Comparison of ENCODE assay signal across 8 cellular contexts in the genomic region with DNA sequence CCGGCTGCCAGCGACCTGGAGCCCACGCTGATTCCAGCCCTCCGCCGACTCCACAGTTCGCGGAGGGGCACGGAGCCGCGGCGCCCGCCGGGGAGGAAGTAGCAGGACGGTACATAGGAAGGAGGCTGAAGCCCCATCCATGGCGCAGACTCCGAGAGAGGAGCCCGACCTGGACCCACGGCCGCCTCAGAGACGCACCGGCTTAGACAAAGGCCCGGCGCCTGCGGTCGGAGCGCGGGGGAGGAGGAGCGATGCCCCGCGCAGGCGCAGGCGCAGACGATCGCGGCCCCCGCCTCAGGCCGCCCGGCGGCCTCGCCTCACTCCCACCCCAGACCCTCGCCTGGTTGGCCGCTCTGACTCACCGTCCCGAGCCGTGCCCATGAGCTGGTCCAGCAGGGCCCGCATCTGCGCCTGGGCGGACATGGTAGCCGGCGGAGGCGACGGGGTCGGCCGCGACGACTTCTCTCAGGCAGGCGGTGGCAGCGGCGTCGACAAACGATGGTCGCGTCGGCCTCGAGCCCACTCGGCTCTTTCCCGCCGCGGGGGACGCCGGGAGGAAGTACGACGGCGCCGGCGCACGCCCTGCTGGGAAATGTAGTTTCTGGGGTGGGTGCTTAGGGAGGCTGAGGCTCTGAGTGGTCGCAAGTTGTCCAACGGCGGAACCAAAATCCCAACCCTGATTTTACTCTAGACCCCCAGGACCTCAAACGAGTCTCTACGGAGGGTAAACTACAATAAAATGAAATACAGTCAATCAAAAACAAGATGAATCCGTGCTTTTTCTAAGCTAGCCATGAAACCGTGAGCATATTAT. TPM values are rescaled to one million over a fixed set of nuclear protein-coding genes. Genes with fewer than 3 reads are reported as not detected.
DNase-seq lines count a peak whose midpoint lies in the region; ATAC-seq and TF ChIP-seq lines count a peak whose summit lies in the region.

A gene with protein sequence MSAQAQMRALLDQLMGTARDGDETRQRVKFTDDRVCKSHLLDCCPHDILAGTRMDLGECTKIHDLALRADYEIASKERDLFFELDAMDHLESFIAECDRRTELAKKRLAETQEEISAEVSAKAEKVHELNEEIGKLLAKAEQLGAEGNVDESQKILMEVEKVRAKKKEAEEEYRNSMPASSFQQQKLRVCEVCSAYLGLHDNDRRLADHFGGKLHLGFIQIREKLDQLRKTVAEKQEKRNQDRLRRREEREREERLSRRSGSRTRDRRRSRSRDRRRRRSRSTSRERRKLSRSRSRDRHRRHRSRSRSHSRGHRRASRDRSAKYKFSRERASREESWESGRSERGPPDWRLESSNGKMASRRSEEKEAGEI (minus strand): TSS at position 533 of the 814 bp plus-strand sequence. CDS start 110 bp downstream, at position 423.

- H3K36me3 ChIP-seq in kidney epithelial cell (ENCODE audit: control insufficient read depth, insufficient read depth, low read length) = peaks cover 1% of the 10 kb centered on the region

- peak within 1 kb of the TSS; percentile 92 for H3K4me3 Mint-ChIP-seq in activated CD4-positive, alpha-beta T cell treated with anti-CD3 and anti-CD28 coated beads for 36 hours
- H3K4me3 Mint-ChIP-seq in chondrocyte (ENCODE audit: unreplicated experiment) = peak within 1 kb of the TSS; percentile 89

- CTCF ChIA-PET in activated CD4-positive, alpha-beta T cell treated with anti-CD3 and anti-CD28 coated beads for 36 hours (lab: Charles Lee) = interaction anchor here (0.7 to 2.2 kb wide), 4 partner anchors 10 to 132 kb away, joined by 3 to 9 read pairs (median 6); a partner anchor contains a TSS

- DNase-seq in AG10803 (ENCODE audit: low read depth) (peak; percentile 80), NCI-H460 (ENCODE audit: extremely low read depth, low read depth) (peak; percentile 82), chondrocyte (ENCODE audit: low spot score) (peak; percentile 94), kidney epithelial cell (ENCODE audit: low read depth) (peak; percentile 39)
- DNase-seq in activated CD4-positive, alpha-beta T cell treated with anti-CD3 and anti-CD28 coated beads for 36 hours = peak; percentile 93
- DNase-seq in stimulated activated CD4-positive, alpha-beta T cell treated with anti-CD3 and anti-CD28 coated beads, Interleukin-15, amount 100 ng/mL, for 48 hours (ENCODE audit: low read depth in 2 of 2) = peak; percentile 75 to 84

- ATAC-seq in GM19043 (IDR thresholded peaks at IDR 0.05; ENCODE audit: low read depth, unreplicated experiment) = peak; percentile 80
- ATAC-seq in HG03378 (IDR thresholded peaks at IDR 0.05; ENCODE audit: unreplicated experiment) = peak; percentile 60
- peak; percentile 90 for ATAC-seq in activated CD4-positive, alpha-beta T cell treated with anti-CD3 and anti-CD28 coated beads for 36 hours

- TF ChIP-seq CTCF in AG10803 (conservative IDR thresholded peaks at IDR 0.05; ENCODE audit: low read length) (no peak), chondrocyte (IDR thresholded peaks at IDR 0.05) (no peak), kidney epithelial cell (IDR thresholded peaks at IDR 0.05; ENCODE audit: insufficient read depth, low read length, poor library complexity, severe bottlenecking) (no peak)

- peak within 1 kb of the TSS; percentile 93 for H3K4me3 ChIP-seq in AG10803 (ENCODE audit: low read length)
- H3K4me3 ChIP-seq in kidney epithelial cell (ENCODE audit: low read depth, low read length) = peak within 1 kb of the TSS; percentile 98

- peaks cover 27% of the 10 kb centered on the region for H3K36me3 Mint-ChIP-seq in activated CD4-positive, alpha-beta T cell treated with anti-CD3 and anti-CD28 coated beads for 36 hours (ENCODE audit: low read depth)
- H3K36me3 Mint-ChIP-seq in chondrocyte (ENCODE audit: low read depth) = peaks cover 8% of the 10 kb centered on the region

- no peaks in the 10 kb centered on the region for H3K27me3 ChIP-seq in kidney epithelial cell (ENCODE audit: control insufficient read depth, insufficient read depth, low read length)

- intact Hi-C loops in activated CD4-positive, alpha-beta T cell treated with anti-CD3 and anti-CD28 coated beads for 36 hours (cut with DNase I, micrococcal nuclease) = loop anchor here (1.0 to 5.0 kb wide), 9 partner anchors 23 to 407 kb away; a partner anchor contains a TSS

- POLR2A ChIA-PET in activated CD4-positive, alpha-beta T cell treated with anti-CD3 and anti-CD28 coated beads for 36 hours (lab: Charles Lee) = no interaction called here

- no peaks in the 10 kb centered on the region for H3K9me3 Mint-ChIP-seq in activated CD4-positive, alpha-beta T cell treated with anti-CD3 and anti-CD28 coated beads for 36 hours (ENCODE audit: low read depth)
- H3K9me3 Mint-ChIP-seq in chondrocyte (ENCODE audit: low read depth) = no peaks in the 10 kb centered on the region

- H3K27ac Mint-ChIP-seq in activated CD4-positive, alpha-beta T cell treated with anti-CD3 and anti-CD28 coated beads for 36 hours = peak within 1 kb of the TSS; percentile 85
- H3K27ac Mint-ChIP-seq in chondrocyte (ENCODE audit: unreplicated experiment) = peak within 1 kb of the TSS; percentile 94

- H3K27me3 Mint-ChIP-seq in activated CD4-positive, alpha-beta T cell treated with anti-CD3 and anti-CD28 coated beads for 36 hours = no peaks in the 10 kb centered on the region
- H3K27me3 Mint-ChIP-seq in chondrocyte (ENCODE audit: low read depth) = no peaks in the 10 kb centered on the region

- H3K4me1 Mint-ChIP-seq in activated CD4-positive, alpha-beta T cell treated with anti-CD3 and anti-CD28 coated beads for 36 hours = peaks cover 30% of the 10 kb centered on the region
- peaks cover 26% of the 10 kb centered on the region for H3K4me1 Mint-ChIP-seq in chondrocyte (ENCODE audit: low read depth)

RNA-seq across cellular contexts. Expression of the gene that starts here (rescaled TPM):
- 38.4 and 40.8 TPM in 2 replicates for total RNA-seq in NCI-H460 (2014; rRNA removed; shearing (Covaris generic))
- 140 and 277 TPM in 2 replicates for polyA plus RNA-seq in NCI-H460 (2014; cell fraction: nucleus; rRNA removed)
- total RNA-seq in activated CD4-positive, alpha-beta T cell treated with anti-CD3 and anti-CD28 coated beads for 36 hours = 10 to 100 TPM; 44.6 to 50.1 TPM
- total RNA-seq in chondrocyte = 64.6 to 79.4 TPM (median 64.9 TPM) in 3 replicates
- 61.8 and 109 TPM in 2 replicates for total RNA-seq in kidney epithelial cell

Comparison
In these comparisons a context has a peak if more than half of its experiments do, and no peak if none do; other contexts are left out.
1. Peak in every context shown above with its lines: DNase-seq, ATAC-seq and H3K4me3 ChIP-seq.
2. DNase-seq: peak in every context shown above with its lines; median percentile 94 in chondrocyte; 93 in activated CD4-positive, alpha-beta T cell treated with anti-CD3 and anti-CD28 coated beads for 36 hours; 82 in NCI-H460; 80 in AG10803; 80 in stimulated activated CD4-positive, alpha-beta T cell treated with anti-CD3 and anti-CD28 coated beads, Interleukin-15, amount 100 ng/mL, for 48 hours; 39 in kidney epithelial cell.